Comparison of ENCODE assay signal across 1 cellular context in genomic region chr11:18204220-18204619, GRCh38.
TF ChIP-seq lines count a peak whose summit lies in the region.

No MANE protein-coding gene starts in this region.

TF ChIP-seq in HepG2, 621 proteins besides CTCF, POLR2A, EP300 and RAD21:
- TF ChIP-seq ZNF777 (CRISPR knock-in tag; IDR thresholded peaks at IDR 0.05) (no peak), ISL2 (CRISPR knock-in tag; IDR thresholded peaks at IDR 0.05) (no peak), ZNF747 (CRISPR knock-in tag; IDR thresholded peaks at IDR 0.05; ENCODE audit: borderline replicate concordance) (no peak), ZBTB34 (CRISPR knock-in tag; IDR thresholded peaks at IDR 0.05) (no peak), ZNF3 (CRISPR knock-in tag; IDR thresholded peaks at IDR 0.05) (no peak), ZNF512 (CRISPR knock-in tag; IDR thresholded peaks at IDR 0.05) (no peak), PAXIP1 (CRISPR knock-in tag; conservative IDR thresholded peaks at IDR 0.05) (no peak), GRHL1 (CRISPR knock-in tag; conservative IDR thresholded peaks at IDR 0.05) (no peak), HOXA9 (CRISPR knock-in tag; IDR thresholded peaks at IDR 0.05; ENCODE audit: borderline replicate concordance) (no peak), ZNF354B (CRISPR knock-in tag; IDR thresholded peaks at IDR 0.05) (no peak), UBTF (CRISPR knock-in tag; IDR thresholded peaks at IDR 0.05) (no peak), TFDP1 (CRISPR knock-in tag; IDR thresholded peaks at IDR 0.05; ENCODE audit: borderline replicate concordance) (no peak), RERE (CRISPR knock-in tag; IDR thresholded peaks at IDR 0.05; ENCODE audit: low read depth) (no peak), ZNF264 (CRISPR knock-in tag; IDR thresholded peaks at IDR 0.05) (no peak), SUZ12 (IDR thresholded peaks at IDR 0.05; ENCODE audit: low read depth, low read length) (no peak), HDAC2 (CRISPR knock-in tag; IDR thresholded peaks at IDR 0.05) (no peak), SIN3B (IDR thresholded peaks at IDR 0.05; ENCODE audit: low read length) (no peak), MEF2D (CRISPR knock-in tag; IDR thresholded peaks at IDR 0.05) (no peak)
